In genomic region chrY:14679181-14679580, GRCh38 we compare ENCODE assay signal across 17 cellular contexts.
DNase-seq lines count a peak whose midpoint lies in the region; ATAC-seq and TF ChIP-seq lines count a peak whose summit lies in the region.
"Had no signal": no experiment of that assay in that cellular context is flagged by ENCODE, and none has a peak within 500 bp of the region (broad histone marks: within the 10 kb centered on the region; RNA-seq: fewer than 3 reads in every experiment).

No MANE protein-coding gene starts in this region.

- TF ChIP-seq CTCF in choroid plexus epithelial cell (conservative IDR thresholded peaks at IDR 0.05; ENCODE audit: low read depth, low read length) (no peak), foreskin keratinocyte (conservative IDR thresholded peaks at IDR 0.05) (no peak), spleen (IDR thresholded peaks at IDR 0.05 in 8 of 11, conservative IDR thresholded peaks at IDR 0.05 in 3 of 11) (no peak), GM10266 (IDR thresholded peaks at IDR 0.05; ENCODE audit: control insufficient read depth, insufficient read depth, low read depth, missing control alignments) (no peak)

- H3K4me3 ChIP-seq in choroid plexus epithelial cell (ENCODE audit: low read depth, low read length) = no peak overlapping the region
- no peak overlapping the region for H3K4me3 ChIP-seq in spleen
- H3K4me3 ChIP-seq: HAP-1 had no signal

- H3K36me3 ChIP-seq in spleen = no peaks in the 10 kb centered on the region
- H3K36me3 ChIP-seq: HAP-1 had no signal

- intact Hi-C loops in spleen (cut with DNase I; ENCODE audit: low total_unique reads) = no loop called here

- peak; percentile 29 for ATAC-seq in foreskin keratinocyte
- no peak for ATAC-seq in HG03521 (IDR thresholded peaks at IDR 0.05; ENCODE audit: unreplicated experiment)

- H3K9me3 ChIP-seq in spleen = no peaks in the 10 kb centered on the region
- H3K9me3 ChIP-seq: HAP-1 had no signal

- H3K27me3 ChIP-seq in foreskin keratinocyte (no peaks in the 10 kb centered on the region), spleen (replicated peaks in 1 of 7) (no peaks in the 10 kb centered on the region)

- TF ChIP-seq POLR2A in spleen (IDR thresholded peaks at IDR 0.05) = no peak

- no peak overlapping the region for H3K27ac ChIP-seq in foreskin keratinocyte
- no peak overlapping the region for H3K27ac ChIP-seq in spleen
- H3K27ac ChIP-seq: 22Rv1 had no signal

- H3K4me1 ChIP-seq in foreskin keratinocyte = no peaks in the 10 kb centered on the region
- H3K4me1 ChIP-seq in spleen = no peaks in the 10 kb centered on the region
- H3K4me1 ChIP-seq: HAP-1 had no signal

- 90 to 100% (median 96%) methylated on average over 1 of the region's 1 CpG; no CpG with 5 or more reads in 2 of the 5 donors for WGBS in spleen, 5 donors

- DNase-seq in A172 (ENCODE audit: low spot score) (peak; percentile 41), ELR (ENCODE audit: low read depth) (peak; percentile 0), choroid plexus epithelial cell (ENCODE audit: low read depth) (peak; percentile 0), foreskin keratinocyte (peak in 1 of 2 donors; percentile 14), spleen (no peak), GM10266 (ENCODE audit: extremely low spot score) (no peak), dermis blood vessel endothelial cell (no peak)
- DNase-seq: C1 segment of cervical spinal cord; CD4-positive, alpha-beta T cell; DMS153; DND-41; IMR-90; Kasumi-1; KBM-7 had no signal

Comparison
In these comparisons a context has a peak if more than half of its experiments do, and no peak if none do; other contexts are left out.
1. DNase-seq: peak in A172 (single experiment), ELR (single experiment) and choroid plexus epithelial cell (single experiment); none in spleen (single experiment), GM10266 (single experiment) and dermis blood vessel endothelial cell (single experiment).